ENCODE assay signal across 1 cellular context in genomic region chr2:203149194-203149593, GRCh38.
TF ChIP-seq lines count a peak whose summit lies in the region.

No MANE protein-coding gene starts in this region.

TF ChIP-seq in HepG2, 621 proteins besides CTCF, POLR2A, EP300 and RAD21 (continued from another document):
- no peak for TF ChIP-seq BCLAF1 (IDR thresholded peaks at IDR 0.05)
